Comparison of ENCODE assay signal across 27 cellular contexts in the genomic region with DNA sequence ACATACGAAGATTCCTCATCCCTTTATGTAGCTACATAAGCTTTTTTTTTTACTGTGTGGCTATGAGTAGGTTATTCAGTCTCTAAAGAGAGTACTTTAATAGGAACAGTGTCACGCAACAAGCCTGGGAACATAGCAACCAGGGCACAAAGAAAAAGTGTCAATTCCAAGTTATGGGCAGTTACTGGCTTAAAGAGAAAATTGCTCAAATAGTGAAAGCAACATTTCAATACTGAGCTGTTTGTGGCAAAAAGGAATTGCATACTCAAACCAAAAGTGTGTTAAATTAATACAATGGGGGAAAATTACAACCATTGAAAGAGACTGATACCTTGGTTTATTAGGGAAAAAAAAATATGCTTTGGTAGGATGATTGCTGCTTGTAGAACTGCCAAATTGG.
"Had no signal": no experiment of that assay in that cellular context is flagged by ENCODE, and none has a peak within 500 bp of the region (broad histone marks: within the 10 kb centered on the region; RNA-seq: fewer than 3 reads in every experiment).

No MANE protein-coding gene starts in this region.

- H3K4me3 ChIP-seq: colonic mucosa, esophagus squamous epithelium, gastrocnemius medialis, heart right ventricle, left lung, lower lobe of right lung, mucosa of descending colon had no signal

- H3K4me3 Mint-ChIP-seq: dendritic cell treated with granulocyte-macrophage colony-stimulating factor and Interleukin-4, amounts not matched to agents 40 ng/mL and 50 ng/mL, for 4 days; effector memory CD8-positive, alpha-beta T cell; endodermal cell; mesothelial cell of epicardium had no signal

- H3K36me3 Mint-ChIP-seq: mesothelial cell of epicardium had no signal

- ATAC-seq: effector memory CD8-positive, alpha-beta T cell; esophagus mucosa; gastrocnemius medialis; heart right ventricle; left cardiac atrium; left lung; left ventricle myocardium superior; lower lobe of right lung; mucosa of descending colon had no signal

- H3K9me3 ChIP-seq: colonic mucosa, esophagus squamous epithelium, gastrocnemius medialis, left lung, lower lobe of right lung, mucosa of descending colon had no signal

- H3K9me3 Mint-ChIP-seq: dendritic cell treated with granulocyte-macrophage colony-stimulating factor and Interleukin-4, amounts not matched to agents 40 ng/mL and 50 ng/mL, for 4 days; effector memory CD8-positive, alpha-beta T cell; endodermal cell had no signal

- H3K27me3 ChIP-seq: colonic mucosa, gastrocnemius medialis had no signal

- H3K4me1 Mint-ChIP-seq: endodermal cell, mesothelial cell of epicardium had no signal

- H3K4me1 ChIP-seq: colonic mucosa, esophagus squamous epithelium, gastrocnemius medialis, heart right ventricle, left lung, lower lobe of right lung had no signal

- H3K27ac ChIP-seq: colonic mucosa, epithelial cell of prostate, esophagus squamous epithelium, gastrocnemius medialis, heart right ventricle, left lung, lower lobe of right lung had no signal

- DNase-seq: colonic mucosa; cortex of kidney; effector CD8-positive, alpha-beta T cell; effector memory CD8-positive, alpha-beta T cell; endodermal cell; erythroblast; esophagus squamous epithelium; foreskin fibroblast; foreskin melanocyte; gastrocnemius medialis; glutamatergic neuron; head of caudate nucleus; heart right ventricle; hippocampal formation; left cardiac atrium; left lung; left ventricle myocardium superior; lower lobe of right lung; mesenchymal stem cell; mucosa of descending colon had no signal

- H3K36me3 ChIP-seq: colonic mucosa, esophagus squamous epithelium, gastrocnemius medialis, heart right ventricle, left lung, lower lobe of right lung had no signal

- H3K27ac Mint-ChIP-seq: dendritic cell treated with granulocyte-macrophage colony-stimulating factor and Interleukin-4, amounts not matched to agents 40 ng/mL and 50 ng/mL, for 4 days; effector memory CD8-positive, alpha-beta T cell; endodermal cell; mesothelial cell of epicardium had no signal

- FAIRE-seq: endometrium, islet of Langerhans, keratinocyte had no signal
